Comparison of ENCODE assay signal across 8 cellular contexts in the genomic region with DNA sequence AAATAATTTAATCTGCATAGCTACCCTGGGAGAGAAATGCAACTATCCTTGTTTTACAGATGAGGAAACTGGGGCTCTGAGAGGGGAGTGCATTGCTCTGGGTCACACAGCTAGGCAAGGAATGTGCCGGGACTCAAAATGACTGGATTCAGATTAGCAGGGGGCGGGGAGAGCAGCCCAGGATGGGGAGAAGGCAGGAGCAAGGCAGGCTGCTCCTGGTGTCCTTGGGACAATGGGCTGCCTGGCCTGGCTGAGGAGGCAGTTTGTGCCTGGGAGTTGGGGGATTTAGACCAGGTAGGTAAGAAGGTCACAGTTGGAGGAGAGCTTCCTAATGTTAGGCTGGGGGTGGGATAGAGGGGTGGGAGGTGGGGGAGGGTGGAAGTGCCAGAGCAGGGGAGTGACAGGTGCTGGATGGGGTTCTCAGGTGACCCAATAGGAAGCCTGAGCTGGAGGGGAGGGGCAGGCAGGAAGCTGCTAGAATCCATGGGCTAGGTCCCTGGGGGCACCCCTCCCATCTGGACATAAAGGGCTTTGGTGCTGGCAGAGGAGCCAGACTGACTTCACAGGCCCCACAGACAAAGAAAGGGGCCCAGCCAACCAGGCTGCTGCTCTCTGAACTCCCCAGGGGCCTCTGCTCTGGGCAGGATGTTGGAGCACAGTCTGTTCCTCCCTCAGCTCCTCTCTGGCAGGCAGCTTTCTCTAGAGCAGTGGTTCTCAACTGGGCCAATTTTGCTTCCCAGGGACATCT. TPM values are rescaled to one million over a fixed set of nuclear protein-coding genes. Genes with fewer than 3 reads are reported as not detected.
DNase-seq lines count a peak whose midpoint lies in the region; TF ChIP-seq lines count a peak whose summit lies in the region.

No MANE protein-coding gene starts in this region.

- no peaks in the 10 kb centered on the region for H3K27me3 Mint-ChIP-seq in progenitor cell of endocrine pancreas
- H3K27me3 Mint-ChIP-seq in immature natural killer cell (ENCODE audit: low read depth in 3 of 3) = peaks cover 0 to 4% (median 2%) of the 10 kb centered on the region in 3 donors

- no peak for TF ChIP-seq CTCF in GM13976 (IDR thresholded peaks at IDR 0.05; ENCODE audit: borderline replicate concordance, control extremely low read depth, extremely low read depth, insufficient read depth, missing control alignments)
- TF ChIP-seq CTCF in progenitor cell of endocrine pancreas (IDR thresholded peaks at IDR 0.05; ENCODE audit: unreplicated experiment) = no peak

- H3K27ac Mint-ChIP-seq in progenitor cell of endocrine pancreas (peak overlapping the region; percentile 72), immature natural killer cell (no peak overlapping the region)

- H3K9me3 Mint-ChIP-seq in progenitor cell of endocrine pancreas (ENCODE audit: low read depth) (no peaks in the 10 kb centered on the region), immature natural killer cell (no peaks in the 10 kb centered on the region)

- H3K36me3 Mint-ChIP-seq in progenitor cell of endocrine pancreas (ENCODE audit: insufficient read depth) = no peaks in the 10 kb centered on the region
- peaks cover 17 to 35% (median 26%) of the 10 kb centered on the region in 3 donors for H3K36me3 Mint-ChIP-seq in immature natural killer cell

- in situ Hi-C loops in GM13976 (cut with MboI; ENCODE audit: low sequenced_read_pairs, unreplicated experiment) = no loop called here

- no peak overlapping the region for H3K4me3 Mint-ChIP-seq in progenitor cell of endocrine pancreas (ENCODE audit: low read depth)
- no peak overlapping the region for H3K4me3 Mint-ChIP-seq in immature natural killer cell

- peak; percentile 55 for DNase-seq in GM13976 (ENCODE audit: low spot score)
- peak; percentile 95 for DNase-seq in NCI-H69 (lab: John Stamatoyannopoulos, UW)
- peak; percentile 89 for DNase-seq in fibroblast of the conjunctiva (ENCODE audit: low read depth)
- no peak for DNase-seq in progenitor cell of endocrine pancreas (ENCODE audit: low spot score, unreplicated experiment)
- no peak for DNase-seq in stimulated activated CD4-positive, alpha-beta T cell treated with anti-CD3 and anti-CD28 coated beads, Interleukin-4, amount 100 ng/mL, for 24 hours
- DNase-seq in activated CD4-positive, alpha-beta T cell treated with anti-CD3 and anti-CD28 coated beads for 1 hour = no peak
- no peak for DNase-seq in immature natural killer cell
- DNase-seq in stimulated activated CD4-positive, alpha-beta T cell treated with anti-CD3 and anti-CD28 coated beads, Interleukin-4, amount 100 ng/mL, for 1 hour = no peak

- peaks cover 17% of the 10 kb centered on the region for H3K4me1 Mint-ChIP-seq in progenitor cell of endocrine pancreas (ENCODE audit: low read depth)
- H3K4me1 Mint-ChIP-seq in immature natural killer cell = no peaks in the 10 kb centered on the region

RNA-seq across cellular contexts. Expression of a gene that starts 29.0 kb away (rescaled TPM):
- total RNA-seq in progenitor cell of endocrine pancreas = 6.6 and 7.4 TPM in 2 replicates
- 1 to 10 TPM in 2 of 3 donors, not detected in 1; 2.5 to 8.0 TPM for polyA plus RNA-seq in immature natural killer cell

Comparison
In these comparisons a context has a peak if more than half of its experiments do, and no peak if none do; other contexts are left out.
1. DNase-seq: peak in GM13976 (single experiment), NCI-H69 (single experiment) and fibroblast of the conjunctiva (single experiment); none in progenitor cell of endocrine pancreas (single experiment), stimulated activated CD4-positive, alpha-beta T cell treated with anti-CD3 and anti-CD28 coated beads, Interleukin-4, amount 100 ng/mL, for 24 hours (single experiment), activated CD4-positive, alpha-beta T cell treated with anti-CD3 and anti-CD28 coated beads for 1 hour (single experiment), immature natural killer cell (0 of 3) and stimulated activated CD4-positive, alpha-beta T cell treated with anti-CD3 and anti-CD28 coated beads, Interleukin-4, amount 100 ng/mL, for 1 hour (single experiment).